Comparison of ENCODE assay signal across 7 cellular contexts in the genomic region with DNA sequence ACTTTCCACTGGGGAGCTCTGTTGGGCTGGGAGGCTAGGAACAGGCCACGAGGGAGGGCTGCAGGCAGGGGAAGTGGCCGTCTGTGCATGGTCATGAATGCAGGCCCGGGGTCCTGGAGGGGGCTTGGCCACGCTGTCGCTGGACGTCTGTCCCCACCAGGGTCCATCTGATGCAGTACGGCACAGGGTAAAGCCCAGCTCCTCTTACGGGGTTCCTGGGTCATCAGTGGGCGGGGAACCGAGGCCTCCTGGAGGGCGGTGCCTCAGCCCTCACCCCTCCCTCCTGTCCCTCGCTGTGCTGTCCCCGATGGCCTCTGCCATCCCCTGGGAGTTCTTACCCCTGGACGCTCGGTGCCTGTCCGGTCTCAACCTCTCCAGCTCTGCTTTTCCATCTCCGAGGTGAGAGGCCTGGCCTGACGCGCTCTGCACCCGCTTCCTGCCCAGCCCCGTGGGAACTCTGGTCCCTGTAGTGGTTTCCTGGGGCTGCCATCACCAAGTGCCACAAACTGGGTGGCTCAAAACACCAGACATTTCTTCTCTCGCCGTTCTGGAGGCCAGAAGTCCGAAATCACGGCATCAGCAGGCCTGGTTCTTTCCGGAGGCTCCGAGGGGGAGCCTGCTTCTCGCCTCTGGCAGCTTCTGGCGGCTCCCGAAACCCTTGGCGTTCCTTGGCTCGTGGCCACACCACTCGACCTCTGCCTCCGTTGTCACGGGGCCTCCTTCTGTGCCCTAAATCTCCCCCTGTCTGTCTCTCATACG.
A peak's percentile ranks its signal among the peaks of the same experiment; 100 is the strongest.
DNase-seq lines count a peak whose midpoint lies in the region; ATAC-seq and TF ChIP-seq lines count a peak whose summit lies in the region.

No MANE protein-coding gene starts in this region.

- H3K9me3 ChIP-seq in WERI-Rb-1 (ENCODE audit: severe bottlenecking) = no peaks in the 10 kb centered on the region

- H3K27me3 ChIP-seq in WERI-Rb-1 (ENCODE audit: insufficient read depth, low read depth, severe bottlenecking) = no peaks in the 10 kb centered on the region

- DNase-seq in GM20000 (ENCODE audit: low spot score) (peak; percentile 55), WERI-Rb-1 (peak; percentile 11), left cardiac atrium (peak; percentile 61), NCI-H187 treated with DMSO at 0.1 percent for 48 hours (lab: John Stamatoyannopoulos, UW) (no peak)

- peaks cover 64% of the 10 kb centered on the region for H3K36me3 ChIP-seq in WERI-Rb-1

- ATAC-seq in left cardiac atrium (peak; percentile 1 to 38), HG02588 (IDR thresholded peaks at IDR 0.05; ENCODE audit: unreplicated experiment) (no peak), HG02852 (IDR thresholded peaks at IDR 0.05; ENCODE audit: unreplicated experiment) (no peak)

- TF ChIP-seq CTCF in GM20000 (IDR thresholded peaks at IDR 0.05; ENCODE audit: extremely low read depth, missing control alignments) = no peak
- no peak for TF ChIP-seq CTCF in WERI-Rb-1 (IDR thresholded peaks at IDR 0.05; ENCODE audit: low read depth, low read length)

- intact Hi-C loops in left cardiac atrium (cut with DNase I) = no loop called here

- H3K4me3 ChIP-seq in WERI-Rb-1 (ENCODE audit: low read depth, low read length) = no peak overlapping the region
- H3K4me3 ChIP-seq in skin epidermis = peak overlapping the region in 1 of 7 experiments; percentile 47

- H3K27ac ChIP-seq in WERI-Rb-1 = peak overlapping the region; percentile 2; the same call in 1 of the 2 replicates
- H3K27ac ChIP-seq in skin epidermis = peak overlapping the region in 20 of 21 experiments; percentile 31 to 97 (median 88)

Comparison
In these comparisons a context has a peak if more than half of its experiments do, and no peak if none do; other contexts are left out.
1. ATAC-seq: peak in left cardiac atrium (2 of 2); none in HG02588 (single experiment) and HG02852 (single experiment).